Comparison of ENCODE assay signal across 10 cellular contexts in genomic region chr15:34332553-34332952, GRCh38. TPM values are rescaled to one million over a fixed set of nuclear protein-coding genes. Genes with fewer than 3 reads are reported as not detected.
"Had no signal": no experiment of that assay in that cellular context is flagged by ENCODE, and none has a peak within 500 bp of the region (broad histone marks: within the 10 kb centered on the region; RNA-seq: fewer than 3 reads in every experiment).

No MANE protein-coding gene starts in this region.

RNA-seq across cellular contexts. Expression of gene NUTM1, which starts 10.6 kb away (rescaled TPM):
- total RNA-seq: chondrocyte, endothelial cell of umbilical vein, esophagus squamous epithelium, heart right ventricle, left ventricle myocardium inferior, mammary epithelial cell, myocyte, right lobe of liver, subcutaneous adipose tissue, ureter had no signal
- polyA plus RNA-seq: endothelial cell of umbilical vein, mammary epithelial cell had no signal
